Comparison of ENCODE assay signal across 8 cellular contexts in genomic region chr2:73233932-73234832, GRCh38. TPM values are rescaled to one million over a fixed set of nuclear protein-coding genes. Genes with fewer than 3 reads are reported as not detected.
DNase-seq lines count a peak whose midpoint lies in the region; ATAC-seq and TF ChIP-seq lines count a peak whose summit lies in the region.

Gene CCT7 (plus strand): TSS chr2:73234308. CDS start chr2:73234379, 71 bp downstream.

- H3K27me3 ChIP-seq in Peyer's patch (no peaks in the 10 kb centered on the region), esophagus muscularis mucosa (no peaks in the 10 kb centered on the region)

- TF ChIP-seq EP300 in esophagus muscularis mucosa (IDR thresholded peaks at IDR 0.05): no peak

- H3K9me3 ChIP-seq in KOPT-K1 (ENCODE audit: insufficient read depth, low read length, poor library complexity, severe bottlenecking): no peaks in the 10 kb centered on the region
- no peaks in the 10 kb centered on the region for H3K9me3 ChIP-seq in Peyer's patch
- no peaks in the 10 kb centered on the region for H3K9me3 ChIP-seq in esophagus muscularis mucosa

- DNase-seq in DMS79 (lab: John Stamatoyannopoulos, UW): peak; percentile 87
- DNase-seq in Peyer's patch: peak; percentile 85 to 95 (median 94)
- peak; percentile 88 to 89 for DNase-seq in activated T-cell treated with anti-CD3 and anti-CD28 coated beads, Interleukin-2, amount 50 U/mL, for 48 hours
- peak; percentile 97 for DNase-seq in esophagus muscularis mucosa (ENCODE audit: extremely low spot score)
- peak; percentile 97 for DNase-seq in myocyte (ENCODE audit: low read depth)
- peak; percentile 81 to 84 for DNase-seq in stimulated activated CD8-positive, alpha-beta memory T cell treated with anti-CD3 and anti-CD28 coated beads, Interleukin-7, amount 100 ng/mL, for 4 hours (ENCODE audit: low read depth in 2 of 2)

- no peak for TF ChIP-seq CTCF in Peyer's patch (IDR thresholded peaks at IDR 0.05)
- TF ChIP-seq CTCF in esophagus muscularis mucosa (IDR thresholded peaks at IDR 0.05): no peak

- intact Hi-C loops in esophagus muscularis mucosa (cut with DNase I): no loop called here

- H3K27ac ChIP-seq in KOPT-K1 (ENCODE audit: low read depth, low read length, poor library complexity, severe bottlenecking) (peak within 1 kb of the TSS; percentile 83), Peyer's patch (peak within 1 kb of the TSS; percentile 90 to 97 (median 92)), esophagus muscularis mucosa (replicated peaks in 1 of 4) (peak within 1 kb of the TSS; percentile 92 to 97 (median 96))

- WGBS in esophagus muscularis mucosa: under 1% methylated on average over 34 of the region's 69 CpGs

- peak; percentile 73 to 77 for TF ChIP-seq POLR2A in Peyer's patch (IDR thresholded peaks at IDR 0.05)
- TF ChIP-seq POLR2A in esophagus muscularis mucosa (IDR thresholded peaks at IDR 0.05; ENCODE audit: low read depth): peak; percentile 77

- H3K4me3 ChIP-seq in Peyer's patch: peak within 1 kb of the TSS; percentile 83 to 90 (median 86)
- H3K4me3 ChIP-seq in esophagus muscularis mucosa: peak within 1 kb of the TSS; percentile 73 to 89 (median 76)

- H3K36me3 ChIP-seq in KOPT-K1 (ENCODE audit: insufficient read depth, low read length): peaks cover 47% of the 10 kb centered on the region
- H3K36me3 ChIP-seq in Peyer's patch: peaks cover 0 to 8% (median 0%) of the 10 kb centered on the region in 3 donors
- peaks cover 0 to 24% (median 16%) of the 10 kb centered on the region in 4 donors for H3K36me3 ChIP-seq in esophagus muscularis mucosa

- H3K4me1 ChIP-seq in Peyer's patch (peaks cover 0 to 33% (median 6%) of the 10 kb centered on the region in 4 donors), esophagus muscularis mucosa (peaks cover 32 to 55% (median 52%) of the 10 kb centered on the region in 4 donors)

- peak; percentile 55 for ATAC-seq in GM21786 (IDR thresholded peaks at IDR 0.05; ENCODE audit: unreplicated experiment)

RNA-seq across cellular contexts. Expression of gene CCT7, which starts in this region (rescaled TPM):
- total RNA-seq in Peyer's patch: 100 to 1,000 TPM in 2 of 4 donors, 10 to 100 TPM in 2; 83.5 to 131 (median 95.6) TPM
- total RNA-seq in esophagus muscularis mucosa: 100 to 1,000 TPM; 193 to 244 (median 222) TPM
- 425 and 436 TPM in 2 replicates for total RNA-seq in myocyte
- polyA plus RNA-seq in myocyte (2012): 243 TPM

Comparison
In these comparisons a context has a peak if more than half of its experiments do, and no peak if none do; other contexts are left out.
1. Peak in every context shown above with its lines: DNase-seq, ATAC-seq, H3K4me3 ChIP-seq and H3K27ac ChIP-seq.